9 cellular contexts compared by ENCODE assay signal in the genomic region with DNA sequence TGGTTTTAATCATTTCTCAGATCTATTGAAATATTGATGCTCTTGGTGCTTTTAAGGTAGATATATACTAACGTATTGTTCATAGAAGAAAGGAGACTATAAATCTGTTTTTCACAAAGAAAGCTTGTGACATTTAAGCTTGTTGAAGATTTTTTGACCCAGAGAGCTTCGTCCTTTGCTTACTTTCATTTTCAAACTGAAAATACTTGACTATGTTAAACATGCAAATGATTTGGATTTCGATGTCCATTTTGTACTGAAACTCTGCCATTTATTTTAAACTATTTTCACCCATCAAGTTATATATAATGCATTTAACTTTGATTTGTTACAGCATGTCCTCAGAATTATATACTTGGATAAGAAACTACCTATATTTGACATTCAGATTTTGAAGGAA.
DNase-seq lines count a peak whose midpoint lies in the region; ATAC-seq lines count a peak whose summit lies in the region.
"Had no signal": no experiment of that assay in that cellular context is flagged by ENCODE, and none has a peak within 500 bp of the region (broad histone marks: within the 10 kb centered on the region; RNA-seq: fewer than 3 reads in every experiment).

No MANE protein-coding gene starts in this region.

- DNase-seq in activated naive CD8-positive, alpha-beta T cell treated with anti-CD3 and anti-CD28 coated beads for 36 hours: no peak
- no peak for DNase-seq in activated naive CD8-positive, alpha-beta T cell treated with anti-CD3 and anti-CD28 coated beads, Interleukin-2, amount 50 U/mL, for 24 hours
- DNase-seq in superior temporal gyrus (ENCODE audit: extremely low spot score) (peak; percentile 13), C1 segment of cervical spinal cord (lab: John Stamatoyannopoulos, UW) (no peak), GOT3 (lab: John Stamatoyannopoulos, UW) (no peak), DMS153 (lab: John Stamatoyannopoulos, UW) (no peak)
- DNase-seq: Right ventricle myocardium superior had no signal

- no peaks in the 10 kb centered on the region for H3K36me3 Mint-ChIP-seq in activated naive CD8-positive, alpha-beta T cell
- no peaks in the 10 kb centered on the region for H3K36me3 Mint-ChIP-seq in activated naive CD8-positive, alpha-beta T cell treated with anti-CD3 and anti-CD28 coated beads for 36 hours
- no peaks in the 10 kb centered on the region for H3K36me3 Mint-ChIP-seq in activated naive CD8-positive, alpha-beta T cell treated with anti-CD3 and anti-CD28 coated beads, Interleukin-2, amount 50 U/mL, for 24 hours (ENCODE audit: low read depth)

- peak; percentile 54 for ATAC-seq in HG03378 (IDR thresholded peaks at IDR 0.05; ENCODE audit: unreplicated experiment)
- ATAC-seq in activated naive CD8-positive, alpha-beta T cell treated with anti-CD3 and anti-CD28 coated beads, Interleukin-2, amount 50 U/mL, for 24 hours: no peak

- H3K27ac Mint-ChIP-seq in activated naive CD8-positive, alpha-beta T cell: no peak overlapping the region
- H3K27ac Mint-ChIP-seq in activated naive CD8-positive, alpha-beta T cell treated with anti-CD3 and anti-CD28 coated beads for 36 hours: no peak overlapping the region
- peak overlapping the region; percentile 20 for H3K27ac Mint-ChIP-seq in activated naive CD8-positive, alpha-beta T cell treated with anti-CD3 and anti-CD28 coated beads, Interleukin-2, amount 50 U/mL, for 24 hours

- peaks cover 6% of the 10 kb centered on the region for H3K4me1 Mint-ChIP-seq in activated naive CD8-positive, alpha-beta T cell (ENCODE audit: low read depth)
- peaks cover 11% of the 10 kb centered on the region for H3K4me1 Mint-ChIP-seq in activated naive CD8-positive, alpha-beta T cell treated with anti-CD3 and anti-CD28 coated beads for 36 hours
- peaks cover 5% of the 10 kb centered on the region for H3K4me1 Mint-ChIP-seq in activated naive CD8-positive, alpha-beta T cell treated with anti-CD3 and anti-CD28 coated beads, Interleukin-2, amount 50 U/mL, for 24 hours

- peak overlapping the region; percentile 44 for H3K4me3 Mint-ChIP-seq in activated naive CD8-positive, alpha-beta T cell
- H3K4me3 Mint-ChIP-seq in activated naive CD8-positive, alpha-beta T cell treated with anti-CD3 and anti-CD28 coated beads for 36 hours: no peak overlapping the region
- peak overlapping the region; percentile 49 for H3K4me3 Mint-ChIP-seq in activated naive CD8-positive, alpha-beta T cell treated with anti-CD3 and anti-CD28 coated beads, Interleukin-2, amount 50 U/mL, for 24 hours

- H3K27me3 Mint-ChIP-seq in activated naive CD8-positive, alpha-beta T cell: no peaks in the 10 kb centered on the region
- peaks cover 10% of the 10 kb centered on the region for H3K27me3 Mint-ChIP-seq in activated naive CD8-positive, alpha-beta T cell treated with anti-CD3 and anti-CD28 coated beads for 36 hours
- no peaks in the 10 kb centered on the region for H3K27me3 Mint-ChIP-seq in activated naive CD8-positive, alpha-beta T cell treated with anti-CD3 and anti-CD28 coated beads, Interleukin-2, amount 50 U/mL, for 24 hours

- no peaks in the 10 kb centered on the region for H3K9me3 Mint-ChIP-seq in activated naive CD8-positive, alpha-beta T cell (ENCODE audit: low read depth)
- no peaks in the 10 kb centered on the region for H3K9me3 Mint-ChIP-seq in activated naive CD8-positive, alpha-beta T cell treated with anti-CD3 and anti-CD28 coated beads for 36 hours
- H3K9me3 Mint-ChIP-seq in activated naive CD8-positive, alpha-beta T cell treated with anti-CD3 and anti-CD28 coated beads, Interleukin-2, amount 50 U/mL, for 24 hours: no peaks in the 10 kb centered on the region
